ENCODE assay signal across 24 cellular contexts in genomic region chr13:49322702-49323101, GRCh38.
A peak's percentile ranks its signal among the peaks of the same experiment; 100 is the strongest.
DNase-seq lines count a peak whose midpoint lies in the region; ATAC-seq and TF ChIP-seq lines count a peak whose summit lies in the region.
"Had no signal": no experiment of that assay in that cellular context is flagged by ENCODE, and none has a peak within 500 bp of the region (broad histone marks: within the 10 kb centered on the region; RNA-seq: fewer than 3 reads in every experiment).

No MANE protein-coding gene starts in this region.

- no peak for TF ChIP-seq POLR2A in IMR-90 (IDR thresholded peaks at IDR 0.05; ENCODE audit: low read depth, low read length)

- no peak overlapping the region for H4K91ac ChIP-seq in IMR-90 (ENCODE audit: insufficient read depth, low read depth, low read length)

- in situ Hi-C loops in IMR-90 (cut with MboI; ENCODE audit: low sequenced_read_pairs), result no loop called here

- H3K27me3 Mint-ChIP-seq in neural progenitor cell (ENCODE audit: insufficient read depth, low read depth), result peaks cover 2% of the 10 kb centered on the region
- H3K27me3 Mint-ChIP-seq: CD4-positive, alpha-beta memory T cell; CD4-positive, CD25-positive, alpha-beta regulatory T cell had no signal

- no peaks in the 10 kb centered on the region for H3K36me3 Mint-ChIP-seq in neural progenitor cell
- H3K36me3 Mint-ChIP-seq: CD14-positive monocyte had no signal

- H3K9me1 ChIP-seq in IMR-90 (ENCODE audit: insufficient read depth, low read length), result peaks cover 10% of the 10 kb centered on the region

- H3K27ac Mint-ChIP-seq in neural progenitor cell, result no peak overlapping the region
- H3K27ac Mint-ChIP-seq: CD14-positive monocyte; CD4-positive, CD25-positive, alpha-beta regulatory T cell had no signal

- POLR2A ChIA-PET in IMR-90 (lab: Charles Lee; ENCODE audit: unreplicated experiment), result no interaction called here

- no TSS peak for BruUV-seq in IMR-90 (replicated peaks; lab: Mats Ljungman, UMichigan)

- no peak overlapping the region for H2BK20ac ChIP-seq in IMR-90 (ENCODE audit: low read depth, low read length)

- H3K79me2 ChIP-seq in Karpas-422 (ENCODE audit: low read length), result no peaks in the 10 kb centered on the region
- no peaks in the 10 kb centered on the region for H3K79me2 ChIP-seq in neural progenitor cell (ENCODE audit: low read depth)

- peaks cover 44% of the 10 kb centered on the region for H3K4me1 ChIP-seq in left ventricle myocardium inferior
- peaks cover 0 to 11% of the 10 kb centered on the region in 2 donors for H3K4me1 ChIP-seq in right atrium auricular region
- H3K4me1 ChIP-seq in IMR-90 (ENCODE audit: control insufficient read depth, insufficient read depth, low read length), result peaks cover 12% of the 10 kb centered on the region
- H3K4me1 ChIP-seq in Karpas-422 (ENCODE audit: low read length), result peaks cover 35% of the 10 kb centered on the region
- H3K4me1 ChIP-seq in neural progenitor cell, result no peaks in the 10 kb centered on the region
- H3K4me1 ChIP-seq: BE2C had no signal

- H2AFZ ChIP-seq in IMR-90 (replicated peaks; ENCODE audit: low read length, poor library complexity) (no peak overlapping the region), Karpas-422 (ENCODE audit: low read length) (no peak overlapping the region), neural progenitor cell (replicated peaks) (no peak overlapping the region)

- 0 out of 2 replicates have a peak overlapping the region, but pooled peaks have one; percentile 5 for H3K4ac ChIP-seq in IMR-90 (ENCODE audit: low read depth, low read length)

- no peaks in the 10 kb centered on the region for H3K9me2 ChIP-seq in Karpas-422 (replicated peaks; ENCODE audit: insufficient read depth, low read length)

- peaks cover 4% of the 10 kb centered on the region for H3K36me3 ChIP-seq in left ventricle myocardium inferior
- no peaks in the 10 kb centered on the region for H3K36me3 ChIP-seq in right atrium auricular region
- no peaks in the 10 kb centered on the region; the same call in 1 of the 2 replicates for H3K36me3 ChIP-seq in IMR-90 (ENCODE audit: control insufficient read depth, insufficient read depth, low read length)
- 0 out of 2 replicates have a peak, but pooled peaks cover 2% of the 10 kb centered on the region for H3K36me3 ChIP-seq in Karpas-422 (ENCODE audit: insufficient read depth, low read length)
- H3K36me3 ChIP-seq in neural progenitor cell, result no peaks in the 10 kb centered on the region
- H3K36me3 ChIP-seq: BE2C had no signal

- no peaks in the 10 kb centered on the region for H3K9me3 Mint-ChIP-seq in neural progenitor cell
- H3K9me3 Mint-ChIP-seq: CD14-positive monocyte; CD4-positive, alpha-beta memory T cell; CD4-positive, CD25-positive, alpha-beta regulatory T cell; CD8-positive, alpha-beta memory T cell had no signal

- no peak overlapping the region for H3K56ac ChIP-seq in IMR-90 (ENCODE audit: extremely low read depth, insufficient read depth, low read length)

- peak overlapping the region; percentile 10 for H3K27ac ChIP-seq in left ventricle myocardium inferior (replicated peaks)
- H3K27ac ChIP-seq in right atrium auricular region, result no peak overlapping the region
- no peak overlapping the region for H3K27ac ChIP-seq in IMR-90 (ENCODE audit: insufficient read depth, low read length)
- 0 out of 2 replicates have a peak overlapping the region, but pooled peaks have one; percentile 0 for H3K27ac ChIP-seq in Karpas-422 (ENCODE audit: low read length)
- H3K27ac ChIP-seq in neural progenitor cell, result no peak overlapping the region
- H3K27ac ChIP-seq in coronary artery, result no peak overlapping the region
- H3K27ac ChIP-seq: BLaER1 had no signal

- H3K4me1 Mint-ChIP-seq in neural progenitor cell, result no peaks in the 10 kb centered on the region
- H3K4me1 Mint-ChIP-seq: CD14-positive monocyte had no signal

- no peak overlapping the region for H2AK5ac ChIP-seq in IMR-90 (ENCODE audit: low read depth, low read length)

- H3K18ac ChIP-seq in IMR-90 (ENCODE audit: low read depth, low read length), result no peak overlapping the region

- WGBS in IMR-90 (ENCODE audit: extremely low coverage in 2 of 2, insufficient read length in 1 of 2), 2 experiments, result no CpG with 5 or more reads among the region's 2 CpGs

- no peak for TF ChIP-seq RAD21 in IMR-90 (IDR thresholded peaks at IDR 0.05; ENCODE audit: low read length)

- H4K20me1 ChIP-seq in IMR-90 (ENCODE audit: insufficient read depth, low read length), result no peaks in the 10 kb centered on the region
- H4K20me1 ChIP-seq in Karpas-422 (ENCODE audit: insufficient read depth, low read depth, low read length), result no peaks in the 10 kb centered on the region
- no peaks in the 10 kb centered on the region for H4K20me1 ChIP-seq in neural progenitor cell (ENCODE audit: low read depth)
- H4K20me1 ChIP-seq: BLaER1 had no signal

- H3K4me3 Mint-ChIP-seq in neural progenitor cell, result no peak overlapping the region
- H3K4me3 Mint-ChIP-seq: CD14-positive monocyte; CD4-positive, alpha-beta memory T cell; CD4-positive, CD25-positive, alpha-beta regulatory T cell; CD8-positive, alpha-beta memory T cell had no signal

- no peak overlapping the region for H3K23ac ChIP-seq in IMR-90 (ENCODE audit: low read depth, low read length)

- no peak for ATAC-seq in IMR-90 (ENCODE audit: low read depth)
- ATAC-seq: GM12878 had no signal

- H2AK9ac ChIP-seq in IMR-90 (replicated peaks; ENCODE audit: low read depth, low read length, poor library complexity), result no peak overlapping the region

- no peak overlapping the region; a peak in 1 of 4 replicates for H4K8ac ChIP-seq in IMR-90 (ENCODE audit: low read depth in 2 of 2, low read length in 2 of 2)

- H3K79me1 ChIP-seq in IMR-90 (ENCODE audit: low read depth in 1 of 2, low read length in 2 of 2), result 0 out of 4 replicates have a peak, but pooled peaks cover 0 to 8% of the 10 kb centered on the region in 2 experiments

- no peak overlapping the region for H3K4me2 ChIP-seq in IMR-90 (ENCODE audit: low read depth, low read length)
- no peak overlapping the region for H3K4me2 ChIP-seq in Karpas-422 (ENCODE audit: low read depth, low read length, poor library complexity, severe bottlenecking)
- H3K4me2 ChIP-seq in neural progenitor cell, result no peak overlapping the region
- H3K4me2 ChIP-seq: BLaER1 had no signal

- H4K5ac ChIP-seq in IMR-90 (ENCODE audit: low read depth, low read length), result no peak overlapping the region

- TF ChIP-seq CTCF in left ventricle myocardium inferior (IDR thresholded peaks at IDR 0.05; ENCODE audit: borderline replicate concordance) (no peak), right atrium auricular region (IDR thresholded peaks at IDR 0.05) (no peak), IMR-90 (conservative IDR thresholded peaks at IDR 0.05; ENCODE audit: low read depth, low read length) (no peak), neural progenitor cell (IDR thresholded peaks at IDR 0.05) (no peak), coronary artery (IDR thresholded peaks at IDR 0.05) (no peak)

- no peak overlapping the region for H3K9ac ChIP-seq in IMR-90 (ENCODE audit: low read depth, low read length)
- no peak overlapping the region for H3K9ac ChIP-seq in Karpas-422 (ENCODE audit: low read length)
- H3K9ac ChIP-seq in neural progenitor cell, result no peak overlapping the region
- H3K9ac ChIP-seq: BLaER1 had no signal

- H3K14ac ChIP-seq in IMR-90 (replicated peaks; ENCODE audit: low read depth, low read length), result no peak overlapping the region

- CTCF ChIA-PET in IMR-90 (lab: Yijun Ruan, JAX), result interaction anchor here (0.6 kb wide), 1 partner anchor 142 kb away, joined by 6 read pairs; no protein-coding TSS in a partner anchor

- dilution Hi-C loops in IMR-90 (cut with HindIII; ENCODE audit: low sequenced_read_pairs, unreplicated experiment), result no loop called here

- no peak overlapping the region for H2BK15ac ChIP-seq in IMR-90 (ENCODE audit: low read depth, low read length)

- no peak overlapping the region for H3K4me3 ChIP-seq in left ventricle myocardium inferior
- no peak overlapping the region for H3K4me3 ChIP-seq in right atrium auricular region
- H3K4me3 ChIP-seq in IMR-90 (ENCODE audit: insufficient read depth, low read depth, low read length), result no peak overlapping the region
- no peak overlapping the region for H3K4me3 ChIP-seq in Karpas-422 (ENCODE audit: low read length)
- H3K4me3 ChIP-seq in neural progenitor cell, result no peak overlapping the region
- H3K4me3 ChIP-seq in coronary artery, result no peak overlapping the region
- H3K4me3 ChIP-seq: BLaER1, GM12878 had no signal

- no peak overlapping the region for H2BK5ac ChIP-seq in IMR-90 (ENCODE audit: low read depth, low read length, poor library complexity, severe bottlenecking)

- H3K9me3 ChIP-seq in left ventricle myocardium inferior (replicated peaks) (no peaks in the 10 kb centered on the region), right atrium auricular region (no peaks in the 10 kb centered on the region), IMR-90 (ENCODE audit: control insufficient read depth, insufficient read depth, low read length) (no peaks in the 10 kb centered on the region), Karpas-422 (ENCODE audit: low read length) (no peaks in the 10 kb centered on the region), neural progenitor cell (ENCODE audit: low read depth) (no peaks in the 10 kb centered on the region)
- H3K9me3 ChIP-seq: BE2C, BLaER1 had no signal

- H2BK120ac ChIP-seq in IMR-90 (ENCODE audit: low read depth, low read length), result no peak overlapping the region

- DNase-seq in left ventricle myocardium inferior (no peak), right atrium auricular region (ENCODE audit: low spot score) (no peak), IMR-90 (no peak), Karpas-422 (no peak), neural progenitor cell (ENCODE audit: low spot score) (no peak), coronary artery (ENCODE audit: low spot score) (no peak)
- DNase-seq: 8988T; ACHN; BE2C; C1 segment of cervical spinal cord; CD4-positive, alpha-beta memory T cell; CD4-positive, CD25-positive, alpha-beta regulatory T cell; CD8-positive, alpha-beta memory T cell; COR-L47; DMS 273 treated with DMSO at 0.1 percent for 48 hours; DMS153; DMS53; DMS79; DND-41; EL; GDM1 had no signal

- H3K27me3 ChIP-seq in left ventricle myocardium inferior (ENCODE audit: low read depth) (no peaks in the 10 kb centered on the region), right atrium auricular region (no peaks in the 10 kb centered on the region), IMR-90 (ENCODE audit: control insufficient read depth, insufficient read depth, low read length) (no peaks in the 10 kb centered on the region), Karpas-422 (ENCODE audit: low read length) (no peaks in the 10 kb centered on the region), neural progenitor cell (no peaks in the 10 kb centered on the region)
- H3K27me3 ChIP-seq: BE2C, BLaER1 had no signal

- no peaks in the 10 kb centered on the region for H3F3A ChIP-seq in neural progenitor cell (ENCODE audit: low read depth)

- intact Hi-C loops in left ventricle myocardium inferior (cut with micrococcal nuclease) (no loop called here), IMR-90 (cut with micrococcal nuclease) (no loop called here)

TF ChIP-seq in IMR-90, 13 proteins besides CTCF, POLR2A, EP300 and RAD21 (continues in another document):
- TF ChIP-seq CHD1 (IDR thresholded peaks at IDR 0.05; ENCODE audit: low read depth, low read length), result no peak
- TF ChIP-seq BHLHE40 (IDR thresholded peaks at IDR 0.05; ENCODE audit: low read depth, low read length), result no peak
- TF ChIP-seq RFX5 (IDR thresholded peaks at IDR 0.05; ENCODE audit: low read depth, low read length), result no peak

Comparison
In these comparisons a context has a peak if more than half of its experiments do, and no peak if none do; other contexts are left out.
1. H3K27ac ChIP-seq: peak in left ventricle myocardium inferior (single experiment) and Karpas-422 (single experiment); none in right atrium auricular region (0 of 2), IMR-90 (single experiment), neural progenitor cell (single experiment) and coronary artery (0 of 2).